ENCODE assay signal across 1 cellular context in the genomic region with DNA sequence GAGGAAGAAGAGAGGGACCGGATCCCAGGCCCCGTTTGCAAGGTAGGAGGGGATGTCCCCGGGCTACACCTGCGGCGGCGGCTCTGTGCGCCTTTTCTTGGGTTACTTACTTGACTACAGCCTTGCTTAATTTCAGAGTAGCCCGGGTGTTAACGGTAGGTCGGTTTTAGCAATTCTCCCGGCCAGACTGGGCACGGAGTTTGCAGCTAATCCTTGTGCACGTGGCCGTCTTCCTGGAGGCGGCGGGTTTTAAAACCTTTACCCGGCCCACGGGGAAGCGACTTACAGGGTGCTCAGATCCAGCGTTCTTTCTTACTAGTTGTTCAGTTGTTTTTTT.
TF ChIP-seq lines count a peak whose summit lies in the region.

No MANE protein-coding gene starts in this region.

TF ChIP-seq in SK-N-SH treated with all-trans-retinoic acid at 6 μM for 48 hours, 23 proteins besides CTCF, POLR2A, EP300 and RAD21 (continued from another document):
- no peak for TF ChIP-seq PATZ1 (CRISPR knock-in tag; IDR thresholded peaks at IDR 0.05; ENCODE audit: borderline replicate concordance)
- TF ChIP-seq ZC3H10 (CRISPR knock-in tag; IDR thresholded peaks at IDR 0.05) = no peak
